ENCODE assay signal across 11 cellular contexts in the genomic region with DNA sequence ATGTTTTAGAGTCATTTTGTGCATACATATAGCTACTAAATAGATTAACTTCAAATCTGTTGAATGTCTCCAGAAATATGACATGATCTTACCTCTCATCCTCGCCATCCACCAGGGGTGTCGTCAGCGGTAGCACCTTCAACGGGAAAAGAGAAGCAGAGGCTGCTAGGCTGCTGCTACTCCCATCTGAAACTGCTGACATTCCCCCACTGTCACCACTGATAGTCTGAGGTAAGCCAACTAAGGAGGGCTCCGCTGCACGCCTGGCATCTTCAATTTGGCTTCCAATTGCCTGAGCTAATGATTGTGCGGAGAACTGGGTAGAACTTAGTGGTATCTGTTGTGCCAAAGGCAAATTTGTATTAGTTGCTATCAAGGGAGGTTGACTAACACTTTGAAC. TPM values are rescaled to one million over a fixed set of nuclear protein-coding genes. Genes with fewer than 3 reads are reported as not detected.
DNase-seq lines count a peak whose midpoint lies in the region; ATAC-seq, FAIRE-seq and TF ChIP-seq lines count a peak whose summit lies in the region.
"Had no signal": no experiment of that assay in that cellular context is flagged by ENCODE, and none has a peak within 500 bp of the region (broad histone marks: within the 10 kb centered on the region; RNA-seq: fewer than 3 reads in every experiment).

No MANE protein-coding gene starts in this region.

- H3K9me3 ChIP-seq in left ventricle myocardium inferior (replicated peaks) (no peaks in the 10 kb centered on the region), heart right ventricle (peaks cover 0 to 6% (median 0%) of the 10 kb centered on the region in 11 donors), lung (ENCODE audit: control insufficient read depth in 2 of 2, insufficient read depth in 1 of 2, low read length in 1 of 2) (no peaks in the 10 kb centered on the region), MM.1S (replicated peaks; ENCODE audit: insufficient read depth, low read length) (no peaks in the 10 kb centered on the region), upper lobe of right lung (no peaks in the 10 kb centered on the region)

- H3K4me3 ChIP-seq in left ventricle myocardium inferior (peak overlapping the region; percentile 95), heart right ventricle (peak overlapping the region in 2 of 10 donors; percentile 14 to 18), lung (peak overlapping the region; percentile 1), MM.1S (ENCODE audit: low read length) (no peak overlapping the region), upper lobe of right lung (no peak overlapping the region)

- no peak overlapping the region for H3K4me2 ChIP-seq in MM.1S (ENCODE audit: low read depth, low read length)

- H3F3A ChIP-seq in MM.1S (ENCODE audit: insufficient read depth, low read length): peaks cover 7% of the 10 kb centered on the region; the same call in 1 of the 2 replicates

- no peak for DNase-seq in left ventricle myocardium inferior
- no peak for DNase-seq in heart right ventricle
- DNase-seq in cerebellum (ENCODE audit: low spot score): peak; percentile 26
- no peak for DNase-seq in lung (ENCODE audit: low spot score)
- peak; percentile 9 for DNase-seq in urothelium cell line (ENCODE audit: low spot score)
- no peak for DNase-seq in MM.1S
- no peak for DNase-seq in upper lobe of right lung
- DNase-seq in DMS53 (lab: John Stamatoyannopoulos, UW): no peak
- DNase-seq: activated effector memory CD4-positive, alpha-beta T cell treated with anti-CD3 and anti-CD28 coated beads, Interleukin-2, amount 50 U/mL, for 16 hours; foreskin melanocyte; NCI-H226 had no signal

- no peak overlapping the region for H2AFZ ChIP-seq in MM.1S (ENCODE audit: low read length)

- no peak overlapping the region for H3K9ac ChIP-seq in MM.1S (ENCODE audit: low read length)

- peaks cover 71% of the 10 kb centered on the region for H3K4me1 ChIP-seq in left ventricle myocardium inferior
- peaks cover 4 to 70% (median 47%) of the 10 kb centered on the region in 9 donors for H3K4me1 ChIP-seq in heart right ventricle
- H3K4me1 ChIP-seq in lung (ENCODE audit: control insufficient read depth in 2 of 2, insufficient read depth in 2 of 2, low read length in 2 of 2): peaks cover 14 to 15% of the 10 kb centered on the region in 2 donors
- H3K4me1 ChIP-seq in MM.1S (ENCODE audit: low read length): 0 out of 2 replicates have a peak, but pooled peaks cover 3% of the 10 kb centered on the region
- H3K4me1 ChIP-seq in upper lobe of right lung: peaks cover 12% of the 10 kb centered on the region

- H3K27ac ChIP-seq in left ventricle myocardium inferior (replicated peaks) (no peak overlapping the region), heart right ventricle (no peak overlapping the region), lung (ENCODE audit: low read depth in 1 of 2, low read length in 1 of 2) (no peak overlapping the region), MM.1S (ENCODE audit: low read length) (no peak overlapping the region), upper lobe of right lung (no peak overlapping the region)

- H3K9me2 ChIP-seq in MM.1S (replicated peaks; ENCODE audit: insufficient read depth, low read length): no peaks in the 10 kb centered on the region

- intact Hi-C loops in left ventricle myocardium inferior (cut with micrococcal nuclease) (loop anchor here (10.0 kb wide), 1 partner anchor 88 kb away; no protein-coding TSS in a partner anchor), heart right ventricle (cut with DNase I) (loop anchor here in 4 of 10 donors (10.0 kb wide), 5 partner anchors 88 to 402 kb away; no protein-coding TSS in a partner anchor), upper lobe of right lung (cut with DNase I) (no loop called here)

- TF ChIP-seq CTCF in left ventricle myocardium inferior (IDR thresholded peaks at IDR 0.05; ENCODE audit: borderline replicate concordance) (no peak), heart right ventricle (IDR thresholded peaks at IDR 0.05) (no peak), lung (IDR thresholded peaks at IDR 0.05; ENCODE audit: control extremely low read depth, extremely low read depth) (no peak), MM.1S (IDR thresholded peaks at IDR 0.05; ENCODE audit: low read length) (no peak), upper lobe of right lung (IDR thresholded peaks at IDR 0.05) (no peak)

- H3K27me3 ChIP-seq in left ventricle myocardium inferior (ENCODE audit: low read depth) (no peaks in the 10 kb centered on the region), heart right ventricle (no peaks in the 10 kb centered on the region), lung (ENCODE audit: control insufficient read depth, insufficient read depth) (no peaks in the 10 kb centered on the region), MM.1S (replicated peaks; ENCODE audit: insufficient read depth, low read length) (no peaks in the 10 kb centered on the region), upper lobe of right lung (no peaks in the 10 kb centered on the region)

- no peak for ATAC-seq in heart right ventricle
- ATAC-seq in lung (ENCODE audit: insufficient read depth, low FRiP score): no peak
- ATAC-seq in upper lobe of right lung: no peak

- FAIRE-seq in urothelium cell line (lab: Jason Lieb, UNC): no peak

- H3K79me2 ChIP-seq in MM.1S (ENCODE audit: low read length): 0 out of 2 replicates have a peak, but pooled peaks cover 3% of the 10 kb centered on the region

- H3K36me3 ChIP-seq in left ventricle myocardium inferior (no peaks in the 10 kb centered on the region), heart right ventricle (no peaks in the 10 kb centered on the region), lung (ENCODE audit: control insufficient read depth in 2 of 2, insufficient read depth in 2 of 2, low read length in 2 of 2) (no peaks in the 10 kb centered on the region), MM.1S (replicated peaks; ENCODE audit: insufficient read depth, low read length) (no peaks in the 10 kb centered on the region), upper lobe of right lung (no peaks in the 10 kb centered on the region)

- 94 to 97% methylated on average over 7 of the region's 7 CpGs for WGBS in heart right ventricle, 2 donors
- 91 to 96% methylated on average over 7 of the region's 7 CpGs for WGBS in lung, 2 donors

- H4K20me1 ChIP-seq in MM.1S (ENCODE audit: insufficient read depth, low read length): no peaks in the 10 kb centered on the region

RNA-seq across cellular contexts. Expression of gene TSC22D1, which starts 3.1 kb away (rescaled TPM):
- total RNA-seq in left ventricle myocardium inferior: 158 TPM
- total RNA-seq in heart right ventricle: 100 to 1,000 TPM in 8 of 10 donors, 10 to 100 TPM in 2; 87.2 to 200 (median 129) TPM
- polyA plus RNA-seq in heart right ventricle: 10 to 100 TPM; 48.5 to 82.4 TPM
- 174 TPM for total RNA-seq in cerebellum
- total RNA-seq in lung: 100 to 1,000 TPM; 159 to 179 TPM
- polyA plus RNA-seq in lung: 10 to 100 TPM; 77.0 to 87.4 TPM
- total RNA-seq in upper lobe of right lung: 149 TPM

Comparison
In these comparisons a context has a peak if more than half of its experiments do, and no peak if none do; other contexts are left out.
1. DNase-seq: peak in cerebellum (single experiment) and urothelium cell line (single experiment); none in left ventricle myocardium inferior (single experiment), heart right ventricle (0 of 2), lung (single experiment), MM.1S (single experiment), upper lobe of right lung (single experiment) and DMS53 (single experiment).
2. H3K4me3 ChIP-seq: peak in left ventricle myocardium inferior (single experiment) and lung (single experiment); none in MM.1S (single experiment) and upper lobe of right lung (single experiment).